In the genomic region with DNA sequence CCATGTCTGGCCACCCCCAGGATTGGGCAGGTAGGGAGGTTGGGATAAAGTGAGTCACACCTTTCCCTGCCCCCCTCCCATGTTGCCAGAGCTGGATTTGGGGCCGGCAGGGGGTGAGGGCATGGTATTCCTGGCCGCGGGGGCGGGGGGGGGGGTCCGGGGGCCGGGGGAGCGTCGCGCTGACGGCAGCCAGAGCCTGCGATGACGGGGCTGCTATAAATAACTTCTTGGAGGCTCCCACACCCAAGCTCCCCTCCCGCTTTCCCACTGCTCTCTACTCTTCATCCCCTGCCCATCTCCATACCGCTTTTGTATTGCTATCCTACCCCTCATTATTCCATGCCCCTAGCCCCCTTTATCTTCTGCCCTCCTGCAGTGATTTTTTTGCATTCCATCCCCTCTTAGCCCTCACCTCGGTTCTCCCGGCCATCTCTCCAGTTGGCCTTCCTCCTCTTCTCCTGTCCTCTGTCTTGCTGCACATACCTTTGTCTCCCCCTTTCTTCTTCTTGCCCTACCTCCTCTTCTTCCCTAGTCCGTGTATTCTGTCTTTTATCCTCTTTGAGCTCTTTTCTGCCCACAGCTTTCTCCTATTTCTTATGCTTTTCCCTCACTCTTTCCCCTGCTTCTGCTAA, we compare ENCODE assay signal across 15 cellular contexts. TPM values are rescaled to one million over a fixed set of nuclear protein-coding genes. Genes with fewer than 3 reads are reported as not detected.
A peak's percentile ranks its signal among the peaks of the same experiment; 100 is the strongest.
DNase-seq lines count a peak whose midpoint lies in the region; ATAC-seq and TF ChIP-seq lines count a peak whose summit lies in the region.
"Had no signal": no experiment of that assay in that cellular context is flagged by ENCODE, and none has a peak within 500 bp of the region (broad histone marks: within the 10 kb centered on the region; RNA-seq: fewer than 3 reads in every experiment).

No MANE protein-coding gene starts in this region.

- no peak overlapping the region for H3K4me3 ChIP-seq in AG04450 (ENCODE audit: low read depth, low read length)
- no peak overlapping the region for H3K4me3 ChIP-seq in fibroblast of the aortic adventitia (ENCODE audit: low read depth, low read length)
- H3K4me3 ChIP-seq in naive thymus-derived CD4-positive, alpha-beta T cell (ENCODE audit: low read length) = no peak overlapping the region
- no peak overlapping the region for H3K4me3 ChIP-seq in PC-3 (ENCODE audit: low read length)
- H3K4me3 ChIP-seq: adrenal gland, GM23248, SJSA1 had no signal

- H3K4me3 Mint-ChIP-seq in naive thymus-derived CD4-positive, alpha-beta T cell = peak overlapping the region in 6 of 10 donors; percentile 10 to 61 (median 38)
- H3K4me3 Mint-ChIP-seq: activated CD4-positive, alpha-beta memory T cell treated with anti-CD3 and anti-CD28 coated beads, Interleukin-2, amount 10 ng/mL, durations not matched to agents 7 days and 5 days had no signal

- H3K27ac ChIP-seq in AG04450 (ENCODE audit: low read depth, low read length) = peak overlapping the region; percentile 11
- peak overlapping the region; percentile 15 for H3K27ac ChIP-seq in naive thymus-derived CD4-positive, alpha-beta T cell (ENCODE audit: low read depth, low read length)
- H3K27ac ChIP-seq in PC-3 (ENCODE audit: low read length) = no peak overlapping the region
- H3K27ac ChIP-seq: adrenal gland, epithelial cell of prostate, GM23248, SJSA1 had no signal

- no peaks in the 10 kb centered on the region for H3K9me3 Mint-ChIP-seq in naive thymus-derived CD4-positive, alpha-beta T cell
- H3K9me3 Mint-ChIP-seq: activated CD4-positive, alpha-beta memory T cell treated with anti-CD3 and anti-CD28 coated beads, Interleukin-2, amount 10 ng/mL, durations not matched to agents 7 days and 5 days had no signal

- peaks cover 40 to 51% (median 49%) of the 10 kb centered on the region in 7 donors for H3K4me1 Mint-ChIP-seq in naive thymus-derived CD4-positive, alpha-beta T cell

- intact Hi-C loops in naive thymus-derived CD4-positive, alpha-beta T cell (cut with micrococcal nuclease) = no loop called here
- intact Hi-C loops in PC-3 (cut with micrococcal nuclease) = no loop called here

- H3K4me1 ChIP-seq in naive thymus-derived CD4-positive, alpha-beta T cell (ENCODE audit: control insufficient read depth in 2 of 2, insufficient read depth in 2 of 2, low read length in 2 of 2) = peaks cover 31 to 41% of the 10 kb centered on the region in 2 donors
- H3K4me1 ChIP-seq in PC-3 (ENCODE audit: insufficient read depth, low read length) = peaks cover 2% of the 10 kb centered on the region; the same call in 1 of the 2 replicates
- H3K4me1 ChIP-seq: SJSA1 had no signal

- H3K27me3 ChIP-seq in AG04450 (ENCODE audit: control insufficient read depth, insufficient read depth, low read length) (no peaks in the 10 kb centered on the region), PC-3 (ENCODE audit: low read length) (no peaks in the 10 kb centered on the region)
- H3K27me3 ChIP-seq in naive thymus-derived CD4-positive, alpha-beta T cell (ENCODE audit: control insufficient read depth in 2 of 2, insufficient read depth in 2 of 2, low read length in 2 of 2) = no peaks in the 10 kb centered on the region
- H3K27me3 ChIP-seq: adrenal gland, SJSA1 had no signal

- peaks cover 5 to 40% (median 13%) of the 10 kb centered on the region in 3 experiments for H3K36me3 ChIP-seq in naive thymus-derived CD4-positive, alpha-beta T cell (ENCODE audit: control insufficient read depth in 2 of 3, insufficient read depth in 3 of 3, low read length in 3 of 3)
- H3K36me3 ChIP-seq in PC-3 (ENCODE audit: low read depth, low read length) = no peaks in the 10 kb centered on the region

- H3K27ac Mint-ChIP-seq in naive thymus-derived CD4-positive, alpha-beta T cell = peak overlapping the region in 7 of 9 donors; percentile 17 to 91 (median 76)

- no peak for TF ChIP-seq CTCF in AG04450 (IDR thresholded peaks at IDR 0.05; ENCODE audit: low read depth, low read length)
- TF ChIP-seq CTCF in fibroblast of the aortic adventitia (IDR thresholded peaks at IDR 0.05; ENCODE audit: insufficient read depth, low read length) = no peak
- TF ChIP-seq CTCF in PC-3 (conservative IDR thresholded peaks at IDR 0.05; ENCODE audit: low read depth, low read length) = no peak

- no peaks in the 10 kb centered on the region for H3K27me3 Mint-ChIP-seq in naive thymus-derived CD4-positive, alpha-beta T cell
- H3K27me3 Mint-ChIP-seq: activated CD4-positive, alpha-beta memory T cell treated with anti-CD3 and anti-CD28 coated beads, Interleukin-2, amount 10 ng/mL, durations not matched to agents 7 days and 5 days had no signal

- no peak for ATAC-seq in naive thymus-derived CD4-positive, alpha-beta T cell
- no peak for ATAC-seq in PC-3
- ATAC-seq: left lobe of liver had no signal

- no peaks in the 10 kb centered on the region for H3K9me2 ChIP-seq in PC-3 (replicated peaks; ENCODE audit: low read length)

- H3K4me2 ChIP-seq in PC-3 (ENCODE audit: low read length) = no peak overlapping the region

- H3K79me2 ChIP-seq in PC-3 (ENCODE audit: low read length) = no peaks in the 10 kb centered on the region

- no peak overlapping the region for H2AFZ ChIP-seq in PC-3 (ENCODE audit: low read length)
- H2AFZ ChIP-seq: GM23248 had no signal

- H3K9me3 ChIP-seq in AG04450 (ENCODE audit: control insufficient read depth, insufficient read depth, low read length) (no peaks in the 10 kb centered on the region), PC-3 (ENCODE audit: low read length) (no peaks in the 10 kb centered on the region)
- H3K9me3 ChIP-seq in naive thymus-derived CD4-positive, alpha-beta T cell (ENCODE audit: control insufficient read depth in 2 of 3, low read length in 3 of 3) = no peaks in the 10 kb centered on the region
- H3K9me3 ChIP-seq: adrenal gland, SJSA1 had no signal

- H4K20me1 ChIP-seq in PC-3 (ENCODE audit: low read length) = no peaks in the 10 kb centered on the region

- BruUV-seq in PC-3 (replicated peaks; lab: Mats Ljungman, UMichigan) = no TSS peak

- H3F3A ChIP-seq in PC-3 (ENCODE audit: low read length, unreplicated experiment) = no peaks in the 10 kb centered on the region

- CTCF ChIA-PET in AG04450 (lab: Charles Lee) (interaction anchor here (1.2 kb wide), 1 partner anchor 43 kb away, joined by 3 read pairs; no protein-coding TSS in a partner anchor), PC-3 (lab: Charles Lee) (no interaction called here)
- CTCF ChIA-PET in naive thymus-derived CD4-positive, alpha-beta T cell (lab: Charles Lee) = no interaction called here

- no peak overlapping the region for H3K9ac ChIP-seq in PC-3 (ENCODE audit: low read length)
- H3K9ac ChIP-seq: GM23248 had no signal

- DNase-seq in AG04450 (ENCODE audit: low read depth, low spot score) (no peak), NCI-H2227 (lab: John Stamatoyannopoulos, UW; ENCODE audit: unreplicated experiment) (peak; percentile 46), fibroblast of the aortic adventitia (ENCODE audit: low read depth) (peak; percentile 53), NCI-H345 (lab: John Stamatoyannopoulos, UW) (no peak), NCI-H510A treated with DMSO at 0.1 percent for 48 hours (lab: John Stamatoyannopoulos, UW) (no peak), PC-3 (no peak), SKM-1 treated with dmso at 0.1 percent for 144 hours (lab: John Stamatoyannopoulos, UW; ENCODE audit: unreplicated experiment) (no peak)
- no peak for DNase-seq in naive thymus-derived CD4-positive, alpha-beta T cell
- DNase-seq: activated CD4-positive, alpha-beta memory T cell treated with anti-CD3 and anti-CD28 coated beads, Interleukin-2, amount 10 ng/mL, durations not matched to agents 7 days and 5 days; adrenal gland; GM23248; NCI-H510A had no signal

- POLR2A ChIA-PET in AG04450 (lab: Yijun Ruan, JAX) = interaction anchor here (0.6 kb wide), 1 partner anchor 38 kb away, joined by 5 read pairs; no protein-coding TSS in a partner anchor
- POLR2A ChIA-PET in naive thymus-derived CD4-positive, alpha-beta T cell (lab: Charles Lee) = no interaction called here
- POLR2A ChIA-PET in PC-3 (lab: Charles Lee; ENCODE audit: unreplicated experiment) = interaction anchor here (0.6 kb wide), 1 partner anchor 69 kb away, joined by 14 read pairs; no protein-coding TSS in a partner anchor

- H3K36me3 Mint-ChIP-seq in naive thymus-derived CD4-positive, alpha-beta T cell = peaks cover 0 to 26% (median 13%) of the 10 kb centered on the region in 5 donors

RNA-seq across cellular contexts. Expression of gene SYNGAP1, which starts 13.8 kb away (rescaled TPM):
- 5.3 and 6.5 TPM in 2 replicates for polyA plus RNA-seq in AG04450 (2011; rRNA removed)
- polyA minus RNA-seq in AG04450 (2011; rRNA and poly(A)+ RNA removed) = 7.9 and 9.1 TPM in 2 replicates
- total RNA-seq in fibroblast of the aortic adventitia (ENCODE audit: low replicate concordance) (3.3 and 7.6 TPM in 2 replicates), PC-3 (2014; rRNA removed) (1.9 and 2.9 TPM in 2 replicates)
- 10 to 100 TPM; 35.5 to 94.1 (median 57.9) TPM for total RNA-seq in naive thymus-derived CD4-positive, alpha-beta T cell
- 1 to 10 TPM in 1 of 2 donors, under 1 TPM in 1; 0.48 to 2.3 TPM for polyA plus RNA-seq in naive thymus-derived CD4-positive, alpha-beta T cell

RNA-seq across cellular contexts. Expression of gene CUTA, which starts 15.8 kb away (rescaled TPM):
- 298 and 340 TPM in 2 replicates for polyA plus RNA-seq in AG04450 (2011; rRNA removed)
- polyA minus RNA-seq in AG04450 (2011; rRNA and poly(A)+ RNA removed) = 153 and 179 TPM in 2 replicates
- total RNA-seq in fibroblast of the aortic adventitia (ENCODE audit: low replicate concordance) (106 and 522 TPM in 2 replicates), PC-3 (2014; rRNA removed) (227 and 242 TPM in 2 replicates)
- total RNA-seq in naive thymus-derived CD4-positive, alpha-beta T cell = 100 to 1,000 TPM; 148 to 235 (median 158) TPM
- polyA plus RNA-seq in naive thymus-derived CD4-positive, alpha-beta T cell = 100 to 1,000 TPM; 389 to 466 TPM

RNA-seq across cellular contexts. Expression of gene ZBTB9, which starts 20.7 kb away (rescaled TPM):
- polyA plus RNA-seq in AG04450 (2011; rRNA removed) = 5.8 and 6.0 TPM in 2 replicates
- polyA minus RNA-seq in AG04450 (2011; rRNA and poly(A)+ RNA removed) = 7.7 and 8.0 TPM in 2 replicates
- total RNA-seq in fibroblast of the aortic adventitia (ENCODE audit: low replicate concordance) (3.8 and 5.5 TPM in 2 replicates), PC-3 (2014; rRNA removed) (7.0 and 9.1 TPM in 2 replicates)
- 10 to 100 TPM in 1 of 5 experiments, 1 to 10 TPM in 4; 3.3 to 14.0 (median 9.8) TPM for total RNA-seq in naive thymus-derived CD4-positive, alpha-beta T cell
- 10 to 100 TPM in 1 of 2 donors, 1 to 10 TPM in 1; 6.9 to 15.2 TPM for polyA plus RNA-seq in naive thymus-derived CD4-positive, alpha-beta T cell

RNA-seq across cellular contexts. Expression of gene PHF1, which starts 22.9 kb away (rescaled TPM):
- 26.6 and 29.7 TPM in 2 replicates for polyA plus RNA-seq in AG04450 (2011; rRNA removed)
- 23.6 and 32.0 TPM in 2 replicates for polyA minus RNA-seq in AG04450 (2011; rRNA and poly(A)+ RNA removed)
- total RNA-seq in fibroblast of the aortic adventitia (ENCODE audit: low replicate concordance) (18.9 and 20.9 TPM in 2 replicates), PC-3 (2014; rRNA removed) (36.6 and 40.3 TPM in 2 replicates)
- 100 to 1,000 TPM in 4 of 5 experiments, 10 to 100 TPM in 1; 37.8 to 356 (median 235) TPM for total RNA-seq in naive thymus-derived CD4-positive, alpha-beta T cell
- 10 to 100 TPM; 58.6 to 88.3 TPM for polyA plus RNA-seq in naive thymus-derived CD4-positive, alpha-beta T cell

RNA-seq across cellular contexts. Expression of gene KIFC1, which starts 42.1 kb away (rescaled TPM):
- polyA plus RNA-seq in AG04450 (2011; rRNA removed) = 10.2 TPM in 2 replicates
- polyA minus RNA-seq in AG04450 (2011; rRNA and poly(A)+ RNA removed) = 13.0 and 14.6 TPM in 2 replicates
- total RNA-seq in fibroblast of the aortic adventitia (ENCODE audit: low replicate concordance) (49.3 TPM in 1 of 2 replicates, not detected in the other), PC-3 (2014; rRNA removed) (60.6 and 66.7 TPM in 2 replicates)
- total RNA-seq in naive thymus-derived CD4-positive, alpha-beta T cell = 10 to 100 TPM in 1 of 5 experiments, 1 to 10 TPM in 3, under 1 TPM in 1; 0.65 to 87.9 (median 1.6) TPM
- polyA plus RNA-seq in naive thymus-derived CD4-positive, alpha-beta T cell = under 1 TPM; 0.18 to 0.92 TPM

Comparison
In these comparisons a context has a peak if more than half of its experiments do, and no peak if none do; other contexts are left out.
1. DNase-seq: peak in NCI-H2227 (single experiment) and fibroblast of the aortic adventitia (single experiment); none in AG04450 (single experiment), naive thymus-derived CD4-positive, alpha-beta T cell (0 of 9), NCI-H345 (single experiment), NCI-H510A treated with DMSO at 0.1 percent for 48 hours (single experiment), PC-3 (single experiment) and SKM-1 treated with dmso at 0.1 percent for 144 hours (single experiment).